Comparison of ENCODE assay signal across 22 cellular contexts in the genomic region with DNA sequence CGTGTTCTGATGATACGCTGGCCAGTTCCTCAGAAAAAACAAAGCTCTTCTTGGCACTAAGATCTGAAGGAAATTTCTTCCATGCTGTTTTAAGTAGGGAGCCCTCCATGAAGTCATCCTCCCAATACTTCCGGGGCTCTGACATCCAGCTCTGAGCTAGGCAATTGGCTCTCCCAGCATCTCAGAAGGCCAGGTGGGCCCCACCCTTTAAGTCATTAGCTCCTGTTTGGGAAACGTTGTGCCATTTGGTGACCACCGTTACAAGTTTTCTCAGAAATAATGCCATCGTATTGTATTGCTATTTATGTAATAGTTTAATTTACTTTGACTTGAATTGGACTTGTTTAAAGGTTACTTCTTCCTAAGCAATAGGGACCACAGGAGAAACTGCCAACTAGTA.
"Had no signal": no experiment of that assay in that cellular context is flagged by ENCODE, and none has a peak within 500 bp of the region (broad histone marks: within the 10 kb centered on the region; RNA-seq: fewer than 3 reads in every experiment).

No MANE protein-coding gene starts in this region.

- H3K27me3 ChIP-seq: ascending aorta, body of pancreas had no signal

- ATAC-seq: activated CD4-positive, alpha-beta T cell treated with anti-CD3 and anti-CD28 coated beads for 36 hours; body of pancreas; Right ventricle myocardium inferior; T-cell had no signal

- DNase-seq: activated CD4-positive, alpha-beta memory T cell treated with anti-CD3 and anti-CD28 coated beads, Interleukin-2, amount 10 ng/mL, durations not matched to agents 7 days and 5 days; activated CD4-positive, alpha-beta T cell treated with anti-CD3 and anti-CD28 coated beads for 36 hours; activated CD4-positive, alpha-beta T cell treated with anti-CD3 and anti-CD28 coated beads, Interleukin-2, amount 50 U/mL, for 1 hour; activated naive CD4-positive, alpha-beta T cell treated with anti-CD3 and anti-CD28 coated beads, Interleukin-2, amount 50 U/mL, for 16 hours; activated T-cell treated with anti-CD3 and anti-CD28 coated beads for 4 hours; amniotic stem cell; body of pancreas; KG1; NCI-H1048; NCI-H146; NCI-H1930; NCI-H2107; NCI-H345; NCI-H510A; NCI-H526 treated with DMSO at 0.1 percent for 48 hours; NCI-H82; T-cell; T-helper 2 cell; WERI-Rb-1 had no signal

- H3K4me3 Mint-ChIP-seq: activated CD4-positive, alpha-beta memory T cell treated with anti-CD3 and anti-CD28 coated beads, Interleukin-2, amount 10 ng/mL, durations not matched to agents 7 days and 5 days; activated CD4-positive, alpha-beta T cell treated with anti-CD3 and anti-CD28 coated beads for 36 hours; T-cell had no signal

- H3K36me3 ChIP-seq: ascending aorta, WERI-Rb-1 had no signal

- H3K27me3 Mint-ChIP-seq: activated CD4-positive, alpha-beta memory T cell treated with anti-CD3 and anti-CD28 coated beads, Interleukin-2, amount 10 ng/mL, durations not matched to agents 7 days and 5 days; activated CD4-positive, alpha-beta T cell treated with anti-CD3 and anti-CD28 coated beads for 36 hours; T-cell had no signal

- H3K9me3 ChIP-seq: ascending aorta, body of pancreas had no signal

- H3K4me1 ChIP-seq: ascending aorta had no signal

- H3K27ac Mint-ChIP-seq: activated CD4-positive, alpha-beta memory T cell treated with anti-CD3 and anti-CD28 coated beads, Interleukin-2, amount 10 ng/mL, durations not matched to agents 7 days and 5 days; activated CD4-positive, alpha-beta T cell treated with anti-CD3 and anti-CD28 coated beads for 36 hours; T-cell had no signal

- H3K27ac ChIP-seq: ascending aorta, body of pancreas, SK-N-MC, WERI-Rb-1 had no signal

- H3K4me3 ChIP-seq: ascending aorta, body of pancreas, SK-N-MC had no signal

- H3K9me3 Mint-ChIP-seq: activated CD4-positive, alpha-beta memory T cell treated with anti-CD3 and anti-CD28 coated beads, Interleukin-2, amount 10 ng/mL, durations not matched to agents 7 days and 5 days; T-cell had no signal
